ENCODE assay signal across 16 cellular contexts in genomic region chr15:78146437-78147154, GRCh38. TPM values are rescaled to one million over a fixed set of nuclear protein-coding genes. Genes with fewer than 3 reads are reported as not detected.
A peak's percentile ranks its signal among the peaks of the same experiment; 100 is the strongest.
DNase-seq lines count a peak whose midpoint lies in the region; ATAC-seq and TF ChIP-seq lines count a peak whose summit lies in the region.
"Had no signal": no experiment of that assay in that cellular context is flagged by ENCODE, and none has a peak within 500 bp of the region (broad histone marks: within the 10 kb centered on the region; RNA-seq: fewer than 3 reads in every experiment).

No MANE protein-coding gene starts in this region.

- H4K12ac ChIP-seq in trophoblast cell (ENCODE audit: low read depth, low read length) = no peak overlapping the region

- H2AFZ ChIP-seq in IMR-90 (replicated peaks; ENCODE audit: low read length, poor library complexity) (no peak overlapping the region), trophoblast cell (ENCODE audit: insufficient read depth, low read length, poor library complexity) (no peak overlapping the region)

- H4K91ac ChIP-seq in IMR-90 (ENCODE audit: insufficient read depth, low read depth, low read length) (no peak overlapping the region), trophoblast cell (ENCODE audit: low read depth, low read length) (no peak overlapping the region)

- H3K14ac ChIP-seq in IMR-90 (replicated peaks; ENCODE audit: low read depth, low read length) (no peak overlapping the region), trophoblast cell (ENCODE audit: low read length) (no peak overlapping the region)

- dilution Hi-C loops in IMR-90 (cut with HindIII; ENCODE audit: low sequenced_read_pairs, unreplicated experiment) = no loop called here

- H3K56ac ChIP-seq in IMR-90 (ENCODE audit: extremely low read depth, insufficient read depth, low read length) = 0 out of 2 replicates have a peak overlapping the region, but pooled peaks have one; percentile 25

- CTCF ChIA-PET in IMR-90 (lab: Yijun Ruan, JAX) = no interaction called here

- H3K9ac ChIP-seq in IMR-90 (ENCODE audit: low read depth, low read length) (no peak overlapping the region), trophoblast cell (ENCODE audit: low read length) (no peak overlapping the region)

- no peak overlapping the region for H2BK15ac ChIP-seq in IMR-90 (ENCODE audit: low read depth, low read length)

- H4K20me1 ChIP-seq in IMR-90 (ENCODE audit: insufficient read depth, low read length) = peaks cover 7% of the 10 kb centered on the region; the same call in 1 of the 2 replicates

- POLR2A ChIA-PET in IMR-90 (lab: Charles Lee; ENCODE audit: unreplicated experiment) = no interaction called here

- H3K27me3 ChIP-seq in IMR-90 (ENCODE audit: control insufficient read depth, insufficient read depth, low read length) (no peaks in the 10 kb centered on the region), RWPE2 (ENCODE audit: insufficient read depth, poor library complexity, severe bottlenecking) (no peaks in the 10 kb centered on the region), trophoblast cell (ENCODE audit: insufficient read depth, low read length) (no peaks in the 10 kb centered on the region)
- H3K27me3 ChIP-seq: upper lobe of right lung had no signal

- H4K8ac ChIP-seq in IMR-90 (ENCODE audit: low read depth in 2 of 2, low read length in 2 of 2) (no peak overlapping the region), trophoblast cell (ENCODE audit: low read depth, low read length) (no peak overlapping the region)

- DNase-seq in IMR-90 = no peak
- peak; percentile 32 for DNase-seq in RWPE2 (ENCODE audit: low spot score)
- DNase-seq in trophoblast cell = peak; percentile 52 to 90
- no peak for DNase-seq in retina
- no peak for DNase-seq in amygdala (lab: John Stamatoyannopoulos, UW)
- DNase-seq in activated T-cell treated with anti-CD3 and anti-CD28 coated beads, Interleukin-2, amount 50 U/mL, for 72 hours = no peak
- DNase-seq: CD8-positive, alpha-beta memory T cell; DMS79; NCI-H1105 treated with DMSO at 0.1 percent for 48 hours; NCI-H526; upper lobe of right lung had no signal

- intact Hi-C loops in IMR-90 (cut with micrococcal nuclease) = no loop called here

- H3K4me1 ChIP-seq in IMR-90 (ENCODE audit: control insufficient read depth, insufficient read depth, low read length) = peaks cover 5% of the 10 kb centered on the region
- H3K4me1 ChIP-seq in RWPE2 (ENCODE audit: insufficient read depth, poor library complexity, severe bottlenecking) = peaks cover 17% of the 10 kb centered on the region
- H3K4me1 ChIP-seq in trophoblast cell (ENCODE audit: control insufficient read depth in 1 of 2, insufficient read depth in 2 of 2, low read length in 2 of 2) = peaks cover 4 to 8% of the 10 kb centered on the region in 2 experiments

- H3K36me3 Mint-ChIP-seq in activated T-cell treated with anti-CD3 and anti-CD28 coated beads, Interleukin-2, amount 50 U/mL, for 72 hours (ENCODE audit: insufficient read depth in 2 of 2) = no peaks in the 10 kb centered on the region

- H2BK120ac ChIP-seq in IMR-90 (ENCODE audit: low read depth, low read length) = no peak overlapping the region
- no peak overlapping the region for H2BK120ac ChIP-seq in trophoblast cell (ENCODE audit: insufficient read depth, low read length, poor library complexity)

- no peak overlapping the region for H2BK20ac ChIP-seq in IMR-90 (ENCODE audit: low read depth, low read length)

- H2AK5ac ChIP-seq in IMR-90 (ENCODE audit: low read depth, low read length) (no peak overlapping the region), trophoblast cell (ENCODE audit: low read length) (no peak overlapping the region)

- ATAC-seq in IMR-90 (ENCODE audit: low read depth) (no peak), RWPE2 (ENCODE audit: low read depth) (no peak), esophagus mucosa (peak; percentile 4)
- no peak for ATAC-seq in activated T-cell treated with anti-CD3 and anti-CD28 coated beads, Interleukin-2, amount 50 U/mL, for 72 hours (replicated peaks in 1 of 2)
- ATAC-seq: GM12878, left lobe of liver, upper lobe of right lung had no signal

- H3K4me1 Mint-ChIP-seq in activated T-cell treated with anti-CD3 and anti-CD28 coated beads, Interleukin-2, amount 50 U/mL, for 72 hours (ENCODE audit: low read depth) = peaks cover 36% of the 10 kb centered on the region

- H3K4me3 ChIP-seq in IMR-90 (ENCODE audit: insufficient read depth, low read depth, low read length) (no peak overlapping the region), RWPE2 (ENCODE audit: severe bottlenecking) (no peak overlapping the region), trophoblast cell (ENCODE audit: low read depth, low read length) (no peak overlapping the region)
- H3K4me3 ChIP-seq: GM12878, upper lobe of right lung had no signal

- H3K23ac ChIP-seq in IMR-90 (ENCODE audit: low read depth, low read length) (0 out of 2 replicates have a peak overlapping the region, but pooled peaks have one; percentile 4), trophoblast cell (ENCODE audit: low read length) (no peak overlapping the region)

- TF ChIP-seq POLR2A in IMR-90 (IDR thresholded peaks at IDR 0.05; ENCODE audit: low read depth, low read length) = no peak

- H2BK12ac ChIP-seq in trophoblast cell (ENCODE audit: low read length) = no peak overlapping the region

- no peak overlapping the region for H4K5ac ChIP-seq in IMR-90 (ENCODE audit: low read depth, low read length)

- H3K36me3 ChIP-seq in IMR-90 (ENCODE audit: control insufficient read depth, insufficient read depth, low read length) (no peaks in the 10 kb centered on the region), RWPE2 (ENCODE audit: low read depth) (no peaks in the 10 kb centered on the region), trophoblast cell (ENCODE audit: control insufficient read depth in 1 of 2, insufficient read depth in 2 of 2, low read length in 2 of 2) (no peaks in the 10 kb centered on the region)
- H3K36me3 ChIP-seq: upper lobe of right lung had no signal

- no TSS peak for BruUV-seq in IMR-90 (replicated peaks; lab: Mats Ljungman, UMichigan)

- no peak overlapping the region for H3K18ac ChIP-seq in IMR-90 (ENCODE audit: low read depth, low read length)
- H3K18ac ChIP-seq in trophoblast cell (ENCODE audit: low read length) = no peak overlapping the region

- H2BK5ac ChIP-seq in IMR-90 (ENCODE audit: low read depth, low read length, poor library complexity, severe bottlenecking) (no peak overlapping the region), trophoblast cell (ENCODE audit: low read depth, low read length, poor library complexity) (no peak overlapping the region)

- no peaks in the 10 kb centered on the region for H3K9me3 ChIP-seq in IMR-90 (ENCODE audit: control insufficient read depth, insufficient read depth, low read length)
- no peaks in the 10 kb centered on the region for H3K9me3 ChIP-seq in RWPE2 (ENCODE audit: severe bottlenecking)
- peaks cover 2% of the 10 kb centered on the region for H3K9me3 ChIP-seq in trophoblast cell (ENCODE audit: insufficient read depth, low read depth, low read length)
- H3K9me3 ChIP-seq: upper lobe of right lung had no signal

- H3K4me2 ChIP-seq in IMR-90 (ENCODE audit: low read depth, low read length) = no peak overlapping the region
- no peak overlapping the region for H3K4me2 ChIP-seq in trophoblast cell (ENCODE audit: low read length)

- H3K79me2 ChIP-seq in trophoblast cell (ENCODE audit: control insufficient read depth, insufficient read depth, low read length, poor library complexity) = peaks cover 4% of the 10 kb centered on the region

- no peaks in the 10 kb centered on the region for H3K27me3 Mint-ChIP-seq in activated T-cell treated with anti-CD3 and anti-CD28 coated beads, Interleukin-2, amount 50 U/mL, for 72 hours (ENCODE audit: low read depth)

- WGBS in IMR-90 (ENCODE audit: extremely low coverage in 2 of 2, insufficient read length in 1 of 2), 2 experiments = no CpG with 5 or more reads among the region's 4 CpGs
- WGBS in trophoblast cell (ENCODE audit: extremely low coverage, insufficient coverage, insufficient read length) = no CpG with 5 or more reads among the region's 4 CpGs

- no peaks in the 10 kb centered on the region for H3K9me3 Mint-ChIP-seq in activated T-cell treated with anti-CD3 and anti-CD28 coated beads, Interleukin-2, amount 50 U/mL, for 72 hours
- H3K9me3 Mint-ChIP-seq: activated T-helper 2 cell treated with anti-CD3 and anti-CD28 coated beads, Interferon-gamma antibody, Interleukin-2, Interleukin-4, amounts not matched to agents 10 μg/mL and 5 μg/mL and 100 μg/mL, durations not matched to agents 14 hours and 24 hours and 36 hours; CD8-positive, alpha-beta memory T cell had no signal

- in situ Hi-C loops in IMR-90 (cut with MboI; ENCODE audit: low sequenced_read_pairs) = no loop called here

- H3K27ac Mint-ChIP-seq in activated T-cell treated with anti-CD3 and anti-CD28 coated beads, Interleukin-2, amount 50 U/mL, for 72 hours = no peak overlapping the region
- H3K27ac Mint-ChIP-seq: activated T-helper 2 cell treated with anti-CD3 and anti-CD28 coated beads, Interferon-gamma antibody, Interleukin-2, Interleukin-4, amounts not matched to agents 10 μg/mL and 5 μg/mL and 100 μg/mL, durations not matched to agents 14 hours and 24 hours and 36 hours had no signal

- H3K27ac ChIP-seq in IMR-90 (ENCODE audit: insufficient read depth, low read length) = no peak overlapping the region
- no peak overlapping the region for H3K27ac ChIP-seq in RWPE2 (ENCODE audit: poor library complexity, severe bottlenecking)
- no peak overlapping the region for H3K27ac ChIP-seq in trophoblast cell (ENCODE audit: low read depth, low read length)
- H3K27ac ChIP-seq: upper lobe of right lung had no signal

- no peak overlapping the region for H2AK9ac ChIP-seq in IMR-90 (replicated peaks; ENCODE audit: low read depth, low read length, poor library complexity)

- no peak overlapping the region for H3K4ac ChIP-seq in IMR-90 (ENCODE audit: low read depth, low read length)
- H3K4ac ChIP-seq in trophoblast cell (ENCODE audit: low read depth, low read length) = no peak overlapping the region

- no peak overlapping the region for H3K4me3 Mint-ChIP-seq in activated T-cell treated with anti-CD3 and anti-CD28 coated beads, Interleukin-2, amount 50 U/mL, for 72 hours

- TF ChIP-seq RAD21 in IMR-90 (IDR thresholded peaks at IDR 0.05; ENCODE audit: low read length) = no peak

- TF ChIP-seq CTCF in IMR-90 (conservative IDR thresholded peaks at IDR 0.05; ENCODE audit: low read depth, low read length) = no peak
- no peak for TF ChIP-seq CTCF in RWPE2 (IDR thresholded peaks at IDR 0.05; ENCODE audit: poor library complexity, severe bottlenecking)

- peaks cover 11% of the 10 kb centered on the region for H3K9me1 ChIP-seq in IMR-90 (ENCODE audit: insufficient read depth, low read length)

- H3K79me1 ChIP-seq in IMR-90 (ENCODE audit: low read depth in 1 of 2, low read length in 2 of 2) = peaks cover 6 to 29% of the 10 kb centered on the region in 2 experiments; a peak in 3 of 4 replicates
- peaks cover 4% of the 10 kb centered on the region for H3K79me1 ChIP-seq in trophoblast cell (ENCODE audit: low read length)

RNA-seq across cellular contexts. Expression of gene IDH3A, which starts 2.6 kb away (rescaled TPM):
- total RNA-seq in IMR-90 (2012; rRNA removed) (47.7 and 64.4 TPM in 2 replicates), esophagus mucosa (99.2 TPM)
- polyA plus RNA-seq in IMR-90 (2012; rRNA removed) = 33.9 and 34.5 TPM in 2 replicates
- 4.8 and 8.6 TPM in 2 replicates for polyA plus RNA-seq in IMR-90 (2012; cell fraction: cytosol; rRNA removed)
- 6.3 and 41.0 TPM in 2 replicates for polyA plus RNA-seq in IMR-90 (2012; cell fraction: nucleus; rRNA removed; ENCODE audit: low replicate concordance)
- polyA plus RNA-seq in trophoblast cell (2013) = 27.1 and 28.7 TPM in 2 replicates
- 10 to 100 TPM; 83.6 to 92.7 TPM for total RNA-seq in activated T-cell treated with anti-CD3 and anti-CD28 coated beads, Interleukin-2, amount 50 U/mL, for 72 hours

RNA-seq across cellular contexts. Expression of gene CIB2, which starts 15.4 kb away (rescaled TPM):
- total RNA-seq in IMR-90 (2012; rRNA removed) (2.2 and 2.5 TPM in 2 replicates), esophagus mucosa (5.6 TPM)
- polyA plus RNA-seq in IMR-90 (2012; rRNA removed) = 2.4 and 2.8 TPM in 2 replicates
- 2.5 and 3.1 TPM in 2 replicates for polyA plus RNA-seq in IMR-90 (2012; cell fraction: cytosol; rRNA removed)
- polyA plus RNA-seq in IMR-90 (2012; cell fraction: nucleus; rRNA removed; ENCODE audit: low replicate concordance) = 0.83 and 2.3 TPM in 2 replicates
- polyA plus RNA-seq in trophoblast cell (2013) = 16.6 and 16.7 TPM in 2 replicates
- total RNA-seq in activated T-cell treated with anti-CD3 and anti-CD28 coated beads, Interleukin-2, amount 50 U/mL, for 72 hours = 1 to 10 TPM; 3.2 to 3.8 TPM

RNA-seq across cellular contexts. Expression of gene SH2D7, which starts 54.2 kb away (rescaled TPM):
- total RNA-seq in IMR-90 (2012; rRNA removed) (not detected in 2 replicates), esophagus mucosa (not detected)
- polyA plus RNA-seq in IMR-90 (2012; rRNA removed) = not detected in 2 replicates
- polyA plus RNA-seq in IMR-90 (2012; cell fraction: cytosol; rRNA removed) = not detected in 2 replicates
- not detected in 2 replicates for polyA plus RNA-seq in IMR-90 (2012; cell fraction: nucleus; rRNA removed; ENCODE audit: low replicate concordance)
- 0.14 and 0.19 TPM in 2 replicates for polyA plus RNA-seq in trophoblast cell (2013)
- not detected for total RNA-seq in activated T-cell treated with anti-CD3 and anti-CD28 coated beads, Interleukin-2, amount 50 U/mL, for 72 hours
- total RNA-seq: activated T-helper 2 cell treated with anti-CD3 and anti-CD28 coated beads, Interferon-gamma antibody, Interleukin-2, Interleukin-4, amounts not matched to agents 10 μg/mL and 5 μg/mL and 100 μg/mL, durations not matched to agents 14 hours and 24 hours and 36 hours; CD8-positive, alpha-beta memory T cell; H4; left lobe of liver; upper lobe of right lung had no signal
- polyA plus RNA-seq: CD8-positive, alpha-beta memory T cell had no signal

Comparison
In these comparisons a context has a peak if more than half of its experiments do, and no peak if none do; other contexts are left out.
1. DNase-seq: peak in RWPE2 (single experiment) and trophoblast cell (2 of 2); none in IMR-90 (single experiment), retina (single experiment), amygdala (0 of 56) and activated T-cell treated with anti-CD3 and anti-CD28 coated beads, Interleukin-2, amount 50 U/mL, for 72 hours (0 of 2).